Comparison of ENCODE assay signal across 1 cellular context in genomic region chr5:142548739-142549275, GRCh38.
TF ChIP-seq lines count a peak whose summit lies in the region.

No MANE protein-coding gene starts in this region.

TF ChIP-seq in K562, 482 proteins besides CTCF, POLR2A, EP300 and RAD21 (continued from another document and continues in another):
- 0 out of 2 replicates have a peak, but pooled peaks have one; percentile 36 for TF ChIP-seq ZNF592 (IDR thresholded peaks at IDR 0.05)
- no peak for TF ChIP-seq TGIF2 (CRISPR knock-in tag; IDR thresholded peaks at IDR 0.05)
- TF ChIP-seq ZBTB1 (CRISPR knock-in tag; IDR thresholded peaks at IDR 0.05; ENCODE audit: borderline replicate concordance, low read depth), result no peak
- TF ChIP-seq, protein P1, sequence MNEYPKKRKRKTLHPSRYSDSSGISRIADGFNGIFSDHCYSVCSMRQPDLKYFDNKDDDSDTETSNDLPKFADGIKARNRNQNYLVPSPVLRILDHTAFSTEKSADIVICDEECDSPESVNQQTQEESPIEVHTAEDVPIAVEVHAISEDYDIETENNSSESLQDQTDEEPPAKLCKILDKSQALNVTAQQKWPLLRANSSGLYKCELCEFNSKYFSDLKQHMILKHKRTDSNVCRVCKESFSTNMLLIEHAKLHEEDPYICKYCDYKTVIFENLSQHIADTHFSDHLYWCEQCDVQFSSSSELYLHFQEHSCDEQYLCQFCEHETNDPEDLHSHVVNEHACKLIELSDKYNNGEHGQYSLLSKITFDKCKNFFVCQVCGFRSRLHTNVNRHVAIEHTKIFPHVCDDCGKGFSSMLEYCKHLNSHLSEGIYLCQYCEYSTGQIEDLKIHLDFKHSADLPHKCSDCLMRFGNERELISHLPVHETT (CRISPR knock-in tag; conservative IDR thresholded peaks at IDR 0.05 in 1 of 2, IDR thresholded peaks at IDR 0.05 in 1 of 2), result peak in 1 of 2 experiments; percentile 18; a peak in 1 of 4 replicates
- TF ChIP-seq CBX1 (IDR thresholded peaks at IDR 0.05; ENCODE audit: low read depth), result no peak
- TF ChIP-seq TCF3 (CRISPR knock-in tag; IDR thresholded peaks at IDR 0.05), result no peak
- no peak for TF ChIP-seq PATZ1 (CRISPR knock-in tag; IDR thresholded peaks at IDR 0.05; ENCODE audit: borderline replicate concordance)
- TF ChIP-seq ZNF830 (CRISPR knock-in tag; IDR thresholded peaks at IDR 0.05), result no peak
- no peak for TF ChIP-seq SMARCE1 (IDR thresholded peaks at IDR 0.05)
- peak; percentile 26; the same call in 1 of the 2 replicates for TF ChIP-seq MAFK (IDR thresholded peaks at IDR 0.05; ENCODE audit: low read length)
- TF ChIP-seq NCOA1 (IDR thresholded peaks at IDR 0.05; ENCODE audit: low read depth), result no peak
- TF ChIP-seq ARID2 (IDR thresholded peaks at IDR 0.05), result peak; percentile 69
- peak; percentile 10; the same call in 1 of the 2 replicates for TF ChIP-seq ARID1B (IDR thresholded peaks at IDR 0.05)
- no peak for TF ChIP-seq HMGXB4 (CRISPR knock-in tag; IDR thresholded peaks at IDR 0.05)
- TF ChIP-seq ZKSCAN3 (CRISPR knock-in tag; IDR thresholded peaks at IDR 0.05), result no peak
- TF ChIP-seq STAG1 (CRISPR knock-in tag; IDR thresholded peaks at IDR 0.05; ENCODE audit: borderline replicate concordance), result peak; percentile 62; the same call in 1 of the 2 replicates
- TF ChIP-seq FOSL1 (tag; conservative IDR thresholded peaks at IDR 0.05), result peak; percentile 45
- no peak for TF ChIP-seq YBX1 (IDR thresholded peaks at IDR 0.05)
- TF ChIP-seq SMARCC2 (IDR thresholded peaks at IDR 0.05; ENCODE audit: low read depth), result no peak
- peak in 1 of 2 experiments; percentile 21; a peak in 1 of 4 replicates for TF ChIP-seq SRF (CRISPR knock-in tag; IDR thresholded peaks at IDR 0.05)
- no peak for TF ChIP-seq ETV5 (CRISPR knock-in tag; IDR thresholded peaks at IDR 0.05; ENCODE audit: low read depth)
- TF ChIP-seq, protein P2, sequence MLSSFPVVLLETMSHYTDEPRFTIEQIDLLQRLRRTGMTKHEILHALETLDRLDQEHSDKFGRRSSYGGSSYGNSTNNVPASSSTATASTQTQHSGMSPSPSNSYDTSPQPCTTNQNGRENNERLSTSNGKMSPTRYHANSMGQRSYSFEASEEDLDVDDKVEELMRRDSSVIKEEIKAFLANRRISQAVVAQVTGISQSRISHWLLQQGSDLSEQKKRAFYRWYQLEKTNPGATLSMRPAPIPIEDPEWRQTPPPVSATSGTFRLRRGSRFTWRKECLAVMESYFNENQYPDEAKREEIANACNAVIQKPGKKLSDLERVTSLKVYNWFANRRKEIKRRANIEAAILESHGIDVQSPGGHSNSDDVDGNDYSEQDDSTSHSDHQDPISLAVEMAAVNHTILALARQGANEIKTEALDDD (IDR thresholded peaks at IDR 0.05), result peak; percentile 45; the same call in 1 of the 2 replicates
- TF ChIP-seq ZNF384 (IDR thresholded peaks at IDR 0.05; ENCODE audit: low read depth, low read length), result peak; percentile 65; the same call in 1 of the 2 replicates
- 0 out of 2 replicates have a peak, but pooled peaks have one; percentile 22 for TF ChIP-seq SMAD4 (CRISPR knock-in tag; conservative IDR thresholded peaks at IDR 0.05)
- no peak for TF ChIP-seq PHF8 (IDR thresholded peaks at IDR 0.05; ENCODE audit: borderline replicate concordance, low read length)
- TF ChIP-seq CTBP1 (IDR thresholded peaks at IDR 0.05; ENCODE audit: borderline replicate concordance), result peak; percentile 46; the same call in 1 of the 2 replicates
- TF ChIP-seq JUN (IDR thresholded peaks at IDR 0.05; ENCODE audit: borderline replicate concordance, low read depth, low read length), result peak; percentile 62
- no peak for TF ChIP-seq JUN (CRISPR knock-in tag; IDR thresholded peaks at IDR 0.05; ENCODE audit: borderline replicate concordance)
- TF ChIP-seq BRD9 (IDR thresholded peaks at IDR 0.05; ENCODE audit: low read depth, partially characterized antibody), result peak; percentile 61
- no peak for TF ChIP-seq ZNF717 (CRISPR knock-in tag; IDR thresholded peaks at IDR 0.05)
- peak; percentile 21; the same call in 1 of the 2 replicates for TF ChIP-seq KLF16 (IDR thresholded peaks at IDR 0.05)
- no peak for TF ChIP-seq DACH1 (IDR thresholded peaks at IDR 0.05; ENCODE audit: partially characterized antibody)
- no peak for TF ChIP-seq ZNF41 (CRISPR knock-in tag; conservative IDR thresholded peaks at IDR 0.05)
- no peak for TF ChIP-seq ZNF695 (CRISPR knock-in tag; IDR thresholded peaks at IDR 0.05)
- TF ChIP-seq RCOR1 (IDR thresholded peaks at IDR 0.05; ENCODE audit: borderline replicate concordance in 1 of 2, low read depth in 2 of 2, low read length in 2 of 2), result peak in 1 of 2 experiments; percentile 83; a peak in 1 of 4 replicates
- peak; percentile 17; the same call in 1 of the 2 replicates for TF ChIP-seq ESRRA (IDR thresholded peaks at IDR 0.05; ENCODE audit: borderline replicate concordance, low read depth)
- peak; percentile 39; the same call in 1 of the 2 replicates for TF ChIP-seq TFAP4 (CRISPR knock-in tag; IDR thresholded peaks at IDR 0.05; ENCODE audit: borderline replicate concordance)
- TF ChIP-seq MAX (CRISPR knock-in tag; IDR thresholded peaks at IDR 0.05), result no peak
- 0 out of 4 replicates have a peak, but pooled peaks of 1 of the 2 experiments have one; percentile 36 for TF ChIP-seq TEAD1 (CRISPR knock-in tag; IDR thresholded peaks at IDR 0.05)
- no peak for TF ChIP-seq ZNF197 (CRISPR knock-in tag; IDR thresholded peaks at IDR 0.05; ENCODE audit: low read depth)
- TF ChIP-seq, protein P3, sequence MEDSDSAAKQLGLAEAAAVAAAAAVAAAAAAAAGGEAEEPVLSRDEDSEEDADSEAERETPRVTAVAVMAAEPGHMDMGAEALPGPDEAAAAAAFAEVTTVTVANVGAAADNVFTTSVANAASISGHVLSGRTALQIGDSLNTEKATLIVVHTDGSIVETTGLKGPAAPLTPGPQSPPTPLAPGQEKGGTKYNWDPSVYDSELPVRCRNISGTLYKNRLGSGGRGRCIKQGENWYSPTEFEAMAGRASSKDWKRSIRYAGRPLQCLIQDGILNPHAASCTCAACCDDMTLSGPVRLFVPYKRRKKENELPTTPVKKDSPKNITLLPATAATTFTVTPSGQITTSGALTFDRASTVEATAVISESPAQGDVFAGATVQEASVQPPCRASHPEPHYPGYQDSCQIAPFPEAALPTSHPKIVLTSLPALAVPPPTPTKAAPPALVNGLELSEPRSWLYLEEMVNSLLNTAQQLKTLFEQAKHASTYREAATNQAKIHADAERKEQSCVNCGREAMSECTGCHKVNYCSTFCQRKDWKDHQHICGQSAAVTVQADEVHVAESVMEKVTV (CRISPR knock-in tag; IDR thresholded peaks at IDR 0.05), result peak; percentile 93
